Comparison of ENCODE assay signal across 1 cellular context in genomic region chr12:121813951-121814350, GRCh38.
TF ChIP-seq lines count a peak whose summit lies in the region.

No MANE protein-coding gene starts in this region.

TF ChIP-seq in WTC11, 78 proteins besides CTCF, POLR2A, EP300 and RAD21:
- TF ChIP-seq FOXP1 (CRISPR knock-in tag; IDR thresholded peaks at IDR 0.05; ENCODE audit: borderline replicate concordance) (no peak), KAT7 (CRISPR knock-in tag; IDR thresholded peaks at IDR 0.05; ENCODE audit: borderline replicate concordance) (no peak), CREB1 (CRISPR knock-in tag; IDR thresholded peaks at IDR 0.05) (no peak), CDX4 (CRISPR knock-in tag; IDR thresholded peaks at IDR 0.05; ENCODE audit: borderline replicate concordance) (no peak), SMAD3 (CRISPR knock-in tag; IDR thresholded peaks at IDR 0.05; ENCODE audit: borderline replicate concordance) (no peak)
